8 cellular contexts compared by ENCODE assay signal in genomic region chr22:50308597-50308935, GRCh38. TPM values are rescaled to one million over a fixed set of nuclear protein-coding genes. Genes with fewer than 3 reads are reported as not detected.
DNase-seq lines count a peak whose midpoint lies in the region; ATAC-seq and TF ChIP-seq lines count a peak whose summit lies in the region.

No MANE protein-coding gene starts in this region.

- no peaks in the 10 kb centered on the region for H3K27me3 ChIP-seq in prostate gland (replicated peaks; ENCODE audit: insufficient read depth)

- no peaks in the 10 kb centered on the region for H3K36me3 ChIP-seq in prostate gland

- H3K9me3 ChIP-seq in prostate gland, result no peaks in the 10 kb centered on the region

- intact Hi-C loops in head of caudate nucleus (cut with DNase I) (no loop called here), prostate gland (cut with DNase I) (no loop called here)

- DNase-seq in SKM-1 (lab: John Stamatoyannopoulos, UW; ENCODE audit: unreplicated experiment) (peak; percentile 66), head of caudate nucleus (peak in 39 of 42 donors; percentile 44 to 80 (median 68)), prostate gland (ENCODE audit: low spot score) (no peak), NCI-H2196 treated with DMSO at 0.1 percent for 48 hours (lab: John Stamatoyannopoulos, UW; ENCODE audit: unreplicated experiment) (no peak)
- DNase-seq in NK-92 treated with Interleukin-12 subunit alpha and Interleukin-12 subunit beta, amount 100 ng/mL, for 24 hours (lab: John Stamatoyannopoulos, UW), result no peak
- no peak for DNase-seq in activated CD4-positive, alpha-beta T cell treated with anti-CD3 and anti-CD28 coated beads for 48 hours

- 15% methylated on average over 7 of the region's 7 CpGs for WGBS in prostate gland

- TF ChIP-seq CTCF in prostate gland (IDR thresholded peaks at IDR 0.05), result no peak

- ATAC-seq in HG02973 (IDR thresholded peaks at IDR 0.05; ENCODE audit: unreplicated experiment), result no peak

- H3K4me1 ChIP-seq in prostate gland (replicated peaks), result peaks cover 17% of the 10 kb centered on the region

- no peak overlapping the region for H3K4me3 ChIP-seq in prostate gland

- peak overlapping the region; percentile 52 to 77 for H3K27ac ChIP-seq in prostate gland

- TF ChIP-seq POLR2A in GM18526 (IDR thresholded peaks at IDR 0.05; ENCODE audit: extremely low read depth, insufficient read length), result peak; percentile 9
- no peak for TF ChIP-seq POLR2A in prostate gland (IDR thresholded peaks at IDR 0.05)

RNA-seq across cellular contexts. Expression of gene PLXNB2, which starts 1.1 kb away (rescaled TPM):
- 100 to 1,000 TPM; 259 to 309 TPM for total RNA-seq in prostate gland

RNA-seq across cellular contexts. Expression of gene DENND6B, which starts 18.2 kb away (rescaled TPM):
- 10 to 100 TPM in 1 of 2 donors, 1 to 10 TPM in 1; 9.6 to 19.6 TPM for total RNA-seq in prostate gland

RNA-seq across cellular contexts. Expression of gene PPP6R2, which starts 34.6 kb away (rescaled TPM):
- 100 to 1,000 TPM in 1 of 2 donors, 10 to 100 TPM in 1; 80.6 to 107 TPM for total RNA-seq in prostate gland

RNA-seq across cellular contexts. Expression of gene MAPK11, which starts 38.4 kb away (rescaled TPM):
- total RNA-seq in prostate gland, result 10 to 100 TPM; 11.4 to 14.1 TPM

RNA-seq across cellular contexts. Expression of gene MAPK12, which starts 47.1 kb away (rescaled TPM):
- 10 to 100 TPM in 1 of 2 donors, 1 to 10 TPM in 1; 8.4 to 18.0 TPM for total RNA-seq in prostate gland

Comparison
In these comparisons a context has a peak if more than half of its experiments do, and no peak if none do; other contexts are left out.
1. DNase-seq: peak in SKM-1 (single experiment) and head of caudate nucleus (39 of 42); none in prostate gland (single experiment), NCI-H2196 treated with DMSO at 0.1 percent for 48 hours (single experiment), NK-92 treated with Interleukin-12 subunit alpha and Interleukin-12 subunit beta, amount 100 ng/mL, for 24 hours (single experiment) and activated CD4-positive, alpha-beta T cell treated with anti-CD3 and anti-CD28 coated beads for 48 hours (single experiment).